In genomic region chr16:49201118-49201517, GRCh38 we compare ENCODE assay signal across 9 cellular contexts.
"Had no signal": no experiment of that assay in that cellular context is flagged by ENCODE, and none has a peak within 500 bp of the region (broad histone marks: within the 10 kb centered on the region; RNA-seq: fewer than 3 reads in every experiment).

No MANE protein-coding gene starts in this region.

- H3K9me3 ChIP-seq: HAP-1 had no signal

- H3K4me1 Mint-ChIP-seq: GM23338 had no signal

- H3K36me3 ChIP-seq: HAP-1 had no signal

- H3K27ac ChIP-seq: GM23248 had no signal

- H3K4me3 ChIP-seq: GM23248, GM23338, HAP-1 had no signal

- ATAC-seq: GM23338, HCT116 had no signal

- H3K4me1 ChIP-seq: HAP-1 had no signal

- H3K27ac Mint-ChIP-seq: GM23338, H9, HFFc6 had no signal

- H3K4me3 Mint-ChIP-seq: GM23338, H9, HFFc6 had no signal

- DNase-seq: GM23248, GOT3, H7, H9, HCEC 1CT, HFFc6 had no signal

- H3K9me3 Mint-ChIP-seq: GM23338, H9 had no signal
